In the genomic region with DNA sequence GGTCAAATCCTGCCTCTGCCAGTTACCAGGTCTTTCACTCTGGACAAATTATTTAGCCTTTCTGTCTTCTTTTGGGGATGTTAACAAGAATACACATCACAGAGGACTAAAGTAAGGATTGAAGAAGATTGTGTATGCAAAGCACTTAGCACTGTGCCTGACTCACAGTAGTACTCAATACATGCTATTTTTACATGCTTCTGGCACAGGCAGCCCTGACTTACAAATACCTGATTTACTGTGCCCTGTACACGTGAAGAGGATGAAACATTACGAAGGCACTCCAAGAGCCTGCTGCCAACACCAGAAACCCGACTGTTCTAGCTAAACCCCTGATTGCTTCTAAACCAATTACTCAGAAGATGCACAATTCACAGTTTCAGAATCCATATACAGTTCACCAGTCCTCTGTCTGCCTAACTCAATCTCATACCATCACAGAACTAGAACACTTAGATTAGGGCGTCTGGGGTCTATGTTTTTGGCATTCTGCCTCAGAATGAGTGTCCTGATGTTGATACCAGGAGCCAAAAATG, we compare ENCODE assay signal across 34 cellular contexts.
A peak's percentile ranks its signal among the peaks of the same experiment; 100 is the strongest.
DNase-seq lines count a peak whose midpoint lies in the region; ATAC-seq and TF ChIP-seq lines count a peak whose summit lies in the region.
"Had no signal": no experiment of that assay in that cellular context is flagged by ENCODE, and none has a peak within 500 bp of the region (broad histone marks: within the 10 kb centered on the region; RNA-seq: fewer than 3 reads in every experiment).

No MANE protein-coding gene starts in this region.

- peaks cover 3% of the 10 kb centered on the region for H3K4me1 ChIP-seq in GM23248 (ENCODE audit: insufficient read depth)
- peaks cover 4% of the 10 kb centered on the region for H3K4me1 ChIP-seq in suprapubic skin
- H3K4me1 ChIP-seq: parathyroid adenoma, Peyer's patch, SJCRH30 had no signal

- in situ Hi-C loops in GM23248 (cut with MboI) = no loop called here

- H3K9me2 ChIP-seq in GM23248 (ENCODE audit: insufficient read depth) = no peaks in the 10 kb centered on the region

- H3K36me3 ChIP-seq in GM23248 (ENCODE audit: low read depth) = no peaks in the 10 kb centered on the region
- H3K36me3 ChIP-seq in suprapubic skin = no peaks in the 10 kb centered on the region
- H3K36me3 ChIP-seq: esophagus muscularis mucosa, neural progenitor cell, Peyer's patch, SJCRH30, transverse colon had no signal

- no peaks in the 10 kb centered on the region for H4K20me1 ChIP-seq in GM23248 (ENCODE audit: insufficient read depth)

- peak overlapping the region in 2 of 3 experiments; percentile 36 to 81 for H3K27ac Mint-ChIP-seq in nephron
- no peak overlapping the region for H3K27ac Mint-ChIP-seq in activated CD4-positive, alpha-beta T cell treated with anti-CD3 and anti-CD28 coated beads, Interleukin-2, amount 10 ng/mL, durations not matched to agents 7 days and 5 days
- H3K27ac Mint-ChIP-seq: activated CD8-positive, alpha-beta T cell treated with anti-CD3 and anti-CD28 coated beads, Interleukin-2, amount 10 ng/mL, durations not matched to agents 7 days and 5 days; activated naive CD4-positive, alpha-beta T cell treated with anti-CD3 and anti-CD28 coated beads, Interleukin-2, amount 50 U/mL, for 24 hours; dendritic cell treated with granulocyte-macrophage colony-stimulating factor and Interleukin-4, amounts not matched to agents 40 ng/mL and 50 ng/mL, for 4 days; endodermal cell; memory B cell had no signal

- no peaks in the 10 kb centered on the region for H3K79me2 ChIP-seq in GM23248 (ENCODE audit: insufficient read depth)
- H3K79me2 ChIP-seq: parathyroid adenoma had no signal

- H3F3A ChIP-seq in GM23248 (ENCODE audit: insufficient read depth) = 0 out of 2 replicates have a peak, but pooled peaks cover 13% of the 10 kb centered on the region

- peaks cover 4% of the 10 kb centered on the region for H3K36me3 Mint-ChIP-seq in nephron (ENCODE audit: low read depth)
- no peaks in the 10 kb centered on the region for H3K36me3 Mint-ChIP-seq in activated CD4-positive, alpha-beta T cell treated with anti-CD3 and anti-CD28 coated beads, Interleukin-2, amount 10 ng/mL, durations not matched to agents 7 days and 5 days (ENCODE audit: low read depth)
- H3K36me3 Mint-ChIP-seq: activated naive CD4-positive, alpha-beta T cell treated with anti-CD3 and anti-CD28 coated beads, Interleukin-2, amount 50 U/mL, for 24 hours; memory B cell; neural progenitor cell had no signal

- no peak overlapping the region for H3K4me2 ChIP-seq in GM23248 (ENCODE audit: unreplicated experiment)
- H3K4me2 ChIP-seq: neural progenitor cell had no signal

- ATAC-seq in GM21717 (IDR thresholded peaks at IDR 0.05; ENCODE audit: unreplicated experiment) = no peak
- ATAC-seq: activated CD8-positive, alpha-beta T cell treated with anti-CD3 and anti-CD28 coated beads, Interleukin-2, amount 10 ng/mL, durations not matched to agents 7 days and 5 days; HepG2; sciatic nerve had no signal

- H3K9me3 Mint-ChIP-seq in nephron = peaks cover 2% of the 10 kb centered on the region
- H3K9me3 Mint-ChIP-seq in activated CD4-positive, alpha-beta T cell treated with anti-CD3 and anti-CD28 coated beads, Interleukin-2, amount 10 ng/mL, durations not matched to agents 7 days and 5 days = peaks cover 4% of the 10 kb centered on the region
- H3K9me3 Mint-ChIP-seq: central memory CD8-positive, alpha-beta T cell; dendritic cell treated with granulocyte-macrophage colony-stimulating factor and Interleukin-4, amounts not matched to agents 40 ng/mL and 50 ng/mL, for 4 days; memory B cell had no signal

- peaks cover 32% of the 10 kb centered on the region for H3K4me1 Mint-ChIP-seq in nephron
- H3K4me1 Mint-ChIP-seq in activated CD4-positive, alpha-beta T cell treated with anti-CD3 and anti-CD28 coated beads, Interleukin-2, amount 10 ng/mL, durations not matched to agents 7 days and 5 days = peaks cover 12% of the 10 kb centered on the region
- H3K4me1 Mint-ChIP-seq: memory B cell had no signal

- no peak overlapping the region for H2AFZ ChIP-seq in GM23248
- H2AFZ ChIP-seq: neural progenitor cell, parathyroid adenoma had no signal

- H3K9me3 ChIP-seq in GM23248 (ENCODE audit: low read depth) (no peaks in the 10 kb centered on the region), suprapubic skin (no peaks in the 10 kb centered on the region)
- H3K9me3 ChIP-seq: esophagus muscularis mucosa, Peyer's patch, SJCRH30, transverse colon had no signal

- no peak overlapping the region for H3K4me3 ChIP-seq in GM23248
- H3K4me3 ChIP-seq in fibroblast of mammary gland (ENCODE audit: control insufficient read depth, low read depth, low read length) = no peak overlapping the region
- H3K4me3 ChIP-seq in suprapubic skin = no peak overlapping the region
- H3K4me3 ChIP-seq: esophagus muscularis mucosa, neural progenitor cell, Peyer's patch, SJCRH30, transverse colon had no signal

- H3K27me3 Mint-ChIP-seq in nephron (ENCODE audit: low read depth) = no peaks in the 10 kb centered on the region
- no peaks in the 10 kb centered on the region for H3K27me3 Mint-ChIP-seq in activated CD4-positive, alpha-beta T cell treated with anti-CD3 and anti-CD28 coated beads, Interleukin-2, amount 10 ng/mL, durations not matched to agents 7 days and 5 days
- H3K27me3 Mint-ChIP-seq: activated naive CD4-positive, alpha-beta T cell treated with anti-CD3 and anti-CD28 coated beads, Interleukin-2, amount 50 U/mL, for 24 hours; central memory CD8-positive, alpha-beta T cell; dendritic cell treated with granulocyte-macrophage colony-stimulating factor and Interleukin-4, amounts not matched to agents 40 ng/mL and 50 ng/mL, for 4 days had no signal

- DNase-seq in GM23248 = peak; percentile 40
- peak; percentile 34 to 82 for DNase-seq in NCI-H446 (lab: John Stamatoyannopoulos, UW)
- DNase-seq in fibroblast of mammary gland (ENCODE audit: low read depth) = peak; percentile 36
- DNase-seq in suprapubic skin (ENCODE audit: low spot score in 2 of 2) = no peak
- no peak for DNase-seq in activated CD4-positive, alpha-beta T cell treated with anti-CD3 and anti-CD28 coated beads, Interleukin-2, amount 10 ng/mL, durations not matched to agents 7 days and 5 days
- DNase-seq: activated CD8-positive, alpha-beta T cell treated with anti-CD3 and anti-CD28 coated beads, Interleukin-2, amount 10 ng/mL, durations not matched to agents 7 days and 5 days; COR-L47; DMS79 treated with DMSO at 0.1 percent for 48 hours; endodermal cell; foreskin melanocyte; GDM1; Kasumi-1; NCI-H1436; NCI-H2081 treated with DMSO at 0.1 percent for 48 hours; NCI-H2227 treated with DMSO at 0.1 percent for 48 hours; NCI-H69; Peyer's patch; SJCRH30; stimulated activated CD4-positive, alpha-beta T cell treated with anti-CD3 and anti-CD28 coated beads, Interleukin-12 subunit alpha, Interleukin-12 subunit beta, amount 100 ng/mL, for 4 hours; stimulated activated CD4-positive, alpha-beta T cell treated with anti-CD3 and anti-CD28 coated beads, Interleukin-2, amount 100 ng/mL, for 48 hours; SW 1271; transverse colon had no signal

- H3K9ac ChIP-seq in GM23248 = no peak overlapping the region
- H3K9ac ChIP-seq: neural progenitor cell, parathyroid adenoma had no signal

- 35 to 37% methylated on average over 4 of the region's 4 CpGs for WGBS in GM23248 (ENCODE audit: low coverage in 1 of 2, low lambda C conversion rate in 2 of 2, missing lambda C conversion rate in 2 of 2), 2 experiments
- 40% methylated on average over 4 of the region's 4 CpGs for WGBS in suprapubic skin

- no peak overlapping the region for H3K4me3 Mint-ChIP-seq in nephron
- H3K4me3 Mint-ChIP-seq in activated CD4-positive, alpha-beta T cell treated with anti-CD3 and anti-CD28 coated beads, Interleukin-2, amount 10 ng/mL, durations not matched to agents 7 days and 5 days = no peak overlapping the region
- H3K4me3 Mint-ChIP-seq: activated CD8-positive, alpha-beta T cell treated with anti-CD3 and anti-CD28 coated beads, Interleukin-2, amount 10 ng/mL, durations not matched to agents 7 days and 5 days; activated naive CD4-positive, alpha-beta T cell treated with anti-CD3 and anti-CD28 coated beads, Interleukin-2, amount 50 U/mL, for 24 hours; central memory CD8-positive, alpha-beta T cell; dendritic cell treated with granulocyte-macrophage colony-stimulating factor and Interleukin-4, amounts not matched to agents 40 ng/mL and 50 ng/mL, for 4 days; endodermal cell; memory B cell; neural progenitor cell had no signal

- TF ChIP-seq CTCF in fibroblast of mammary gland (conservative IDR thresholded peaks at IDR 0.05; ENCODE audit: control insufficient read depth, insufficient read depth, low read depth, low read length) (no peak), nephron (IDR thresholded peaks at IDR 0.05; ENCODE audit: unreplicated experiment in 3 of 3) (no peak), suprapubic skin (IDR thresholded peaks at IDR 0.05) (no peak)

- CTCF ChIA-PET in activated CD4-positive, alpha-beta T cell treated with anti-CD3 and anti-CD28 coated beads, Interleukin-2, amount 10 ng/mL, durations not matched to agents 7 days and 5 days (lab: Charles Lee) = no interaction called here

- TF ChIP-seq POLR2A in suprapubic skin (IDR thresholded peaks at IDR 0.05) = no peak

- H3K27me3 ChIP-seq in GM23248 (replicated peaks; ENCODE audit: insufficient read depth) (no peaks in the 10 kb centered on the region), suprapubic skin (no peaks in the 10 kb centered on the region)
- H3K27me3 ChIP-seq: esophagus muscularis mucosa, neural progenitor cell, Peyer's patch, SJCRH30, transverse colon had no signal

- TF ChIP-seq EP300 in suprapubic skin (IDR thresholded peaks at IDR 0.05) = no peak

- no peak overlapping the region for H3K27ac ChIP-seq in GM23248
- no peak overlapping the region for H3K27ac ChIP-seq in suprapubic skin
- H3K27ac ChIP-seq: C4-2B, esophagus muscularis mucosa, neural progenitor cell, parathyroid adenoma, Peyer's patch, SJCRH30, transverse colon had no signal

- POLR2A ChIA-PET in activated CD4-positive, alpha-beta T cell treated with anti-CD3 and anti-CD28 coated beads, Interleukin-2, amount 10 ng/mL, durations not matched to agents 7 days and 5 days (lab: Charles Lee) = no interaction called here

Comparison
In these comparisons a context has a peak if more than half of its experiments do, and no peak if none do; other contexts are left out.
1. DNase-seq: peak in GM23248 (single experiment), NCI-H446 (2 of 2) and fibroblast of mammary gland (single experiment); none in suprapubic skin (0 of 2) and activated CD4-positive, alpha-beta T cell treated with anti-CD3 and anti-CD28 coated beads, Interleukin-2, amount 10 ng/mL, durations not matched to agents 7 days and 5 days (single experiment).